In genomic region chrX:46198858-46199257, GRCh38 we compare ENCODE assay signal across 1 cellular context.
TF ChIP-seq lines count a peak whose summit lies in the region.

No MANE protein-coding gene starts in this region.

TF ChIP-seq in HepG2, 621 proteins besides CTCF, POLR2A, EP300 and RAD21 (continued from another document and continues in another):
- no peak for TF ChIP-seq ETV5 (CRISPR knock-in tag; IDR thresholded peaks at IDR 0.05; ENCODE audit: borderline replicate concordance)
- no peak for TF ChIP-seq ZBED4 (CRISPR knock-in tag; IDR thresholded peaks at IDR 0.05; ENCODE audit: borderline replicate concordance)
- no peak for TF ChIP-seq SALL1 (CRISPR knock-in tag; IDR thresholded peaks at IDR 0.05)
- no peak for TF ChIP-seq EHMT2 (IDR thresholded peaks at IDR 0.05; ENCODE audit: borderline replicate concordance, low read depth, low read length)
- peak; percentile 34; the same call in 1 of the 2 replicates for TF ChIP-seq CEBPG (CRISPR knock-in tag; IDR thresholded peaks at IDR 0.05)
- TF ChIP-seq NCOR1 (IDR thresholded peaks at IDR 0.05; ENCODE audit: borderline replicate concordance, low read length): 0 out of 2 replicates have a peak, but pooled peaks have one; percentile 35
- peak; percentile 55; the same call in 1 of the 2 replicates for TF ChIP-seq GATAD2A (CRISPR knock-in tag; IDR thresholded peaks at IDR 0.05)
- 0 out of 2 replicates have a peak, but pooled peaks have one; percentile 11 for TF ChIP-seq HNF4A (CRISPR knock-in tag; IDR thresholded peaks at IDR 0.05)
- TF ChIP-seq NONO (IDR thresholded peaks at IDR 0.05): no peak
- no peak for TF ChIP-seq NONO (CRISPR knock-in tag; conservative IDR thresholded peaks at IDR 0.05)
- no peak for TF ChIP-seq ZNF230 (CRISPR knock-in tag; IDR thresholded peaks at IDR 0.05)
- no peak for TF ChIP-seq MED13 (CRISPR knock-in tag; IDR thresholded peaks at IDR 0.05)
- no peak for TF ChIP-seq ZNF335 (CRISPR knock-in tag; IDR thresholded peaks at IDR 0.05)
- peak; percentile 94 for TF ChIP-seq SRF (IDR thresholded peaks at IDR 0.05; ENCODE audit: low read depth, low read length)
- TF ChIP-seq TEF (CRISPR knock-in tag; IDR thresholded peaks at IDR 0.05): no peak
- no peak for TF ChIP-seq ZNF746 (CRISPR knock-in tag; IDR thresholded peaks at IDR 0.05)
- TF ChIP-seq NFE2L2 (IDR thresholded peaks at IDR 0.05; ENCODE audit: low read length): no peak
- peak; percentile 22; the same call in 1 of the 2 replicates for TF ChIP-seq ARID5B (CRISPR knock-in tag; IDR thresholded peaks at IDR 0.05)
- no peak for TF ChIP-seq THAP8 (CRISPR knock-in tag; IDR thresholded peaks at IDR 0.05; ENCODE audit: borderline replicate concordance)
- peak; percentile 70; the same call in 1 of the 2 replicates for TF ChIP-seq ARID3A (IDR thresholded peaks at IDR 0.05; ENCODE audit: low read depth, low read length)
- TF ChIP-seq SOX5 (CRISPR knock-in tag; IDR thresholded peaks at IDR 0.05; ENCODE audit: borderline replicate concordance): peak; percentile 14; the same call in 1 of the 2 replicates
- no peak for TF ChIP-seq ZNF263 (CRISPR knock-in tag; IDR thresholded peaks at IDR 0.05)
- TF ChIP-seq NR2C2 (CRISPR knock-in tag; IDR thresholded peaks at IDR 0.05; ENCODE audit: borderline replicate concordance): no peak
- TF ChIP-seq HNF1A (IDR thresholded peaks at IDR 0.05; ENCODE audit: low read depth): no peak
- no peak for TF ChIP-seq HNF1A (CRISPR knock-in tag; IDR thresholded peaks at IDR 0.05; ENCODE audit: borderline replicate concordance)
- no peak for TF ChIP-seq GATA4 (IDR thresholded peaks at IDR 0.05; ENCODE audit: borderline replicate concordance, low read depth)
- no peak for TF ChIP-seq RFXANK (CRISPR knock-in tag; IDR thresholded peaks at IDR 0.05)
- no peak for TF ChIP-seq ETV6 (CRISPR knock-in tag; conservative IDR thresholded peaks at IDR 0.05)
- TF ChIP-seq ZNF614 (CRISPR knock-in tag; IDR thresholded peaks at IDR 0.05; ENCODE audit: borderline replicate concordance): no peak
- no peak for TF ChIP-seq GLI4 (CRISPR knock-in tag; IDR thresholded peaks at IDR 0.05; ENCODE audit: borderline replicate concordance)
- no peak for TF ChIP-seq MIXL1 (CRISPR knock-in tag; IDR thresholded peaks at IDR 0.05)
- TF ChIP-seq HNF4G (IDR thresholded peaks at IDR 0.05; ENCODE audit: borderline replicate concordance, low read depth, low read length): no peak
- TF ChIP-seq HNF4G (CRISPR knock-in tag; IDR thresholded peaks at IDR 0.05; ENCODE audit: borderline replicate concordance, low read depth): no peak
- TF ChIP-seq MIER2 (CRISPR knock-in tag; IDR thresholded peaks at IDR 0.05): no peak
- no peak for TF ChIP-seq MTF2 (CRISPR knock-in tag; IDR thresholded peaks at IDR 0.05; ENCODE audit: borderline replicate concordance)
- no peak for TF ChIP-seq ZNF460 (CRISPR knock-in tag; IDR thresholded peaks at IDR 0.05; ENCODE audit: borderline replicate concordance)
- TF ChIP-seq POLR2AphosphoS2 (IDR thresholded peaks at IDR 0.05; ENCODE audit: low read depth, low read length): no peak
- TF ChIP-seq DR1 (CRISPR knock-in tag; IDR thresholded peaks at IDR 0.05): no peak
- no peak for TF ChIP-seq NFYC (CRISPR knock-in tag; IDR thresholded peaks at IDR 0.05)
- no peak for TF ChIP-seq ARNTL (CRISPR knock-in tag; IDR thresholded peaks at IDR 0.05)
- TF ChIP-seq PLSCR1 (CRISPR knock-in tag; IDR thresholded peaks at IDR 0.05; ENCODE audit: borderline replicate concordance): no peak
- TF ChIP-seq ZNF501 (CRISPR knock-in tag; IDR thresholded peaks at IDR 0.05): no peak
- no peak for TF ChIP-seq ZNF333 (CRISPR knock-in tag; IDR thresholded peaks at IDR 0.05; ENCODE audit: borderline replicate concordance)
- no peak for TF ChIP-seq PAX8 (CRISPR knock-in tag; IDR thresholded peaks at IDR 0.05; ENCODE audit: borderline replicate concordance)
- no peak for TF ChIP-seq ZNF607 (CRISPR knock-in tag; IDR thresholded peaks at IDR 0.05; ENCODE audit: borderline replicate concordance)
- TF ChIP-seq AGO2 (optimal IDR thresholded peaks at IDR 0.05; ENCODE audit: low read depth, low read length): no peak
- no peak for TF ChIP-seq HNRNPK (IDR thresholded peaks at IDR 0.05; ENCODE audit: low read depth, low read length, poor library complexity, severe bottlenecking)
- TF ChIP-seq PRDM10 (CRISPR knock-in tag; IDR thresholded peaks at IDR 0.05; ENCODE audit: low read depth): no peak
- no peak for TF ChIP-seq TARDBP (CRISPR knock-in tag; IDR thresholded peaks at IDR 0.05)
